Comparison of ENCODE assay signal across 12 cellular contexts in the genomic region with DNA sequence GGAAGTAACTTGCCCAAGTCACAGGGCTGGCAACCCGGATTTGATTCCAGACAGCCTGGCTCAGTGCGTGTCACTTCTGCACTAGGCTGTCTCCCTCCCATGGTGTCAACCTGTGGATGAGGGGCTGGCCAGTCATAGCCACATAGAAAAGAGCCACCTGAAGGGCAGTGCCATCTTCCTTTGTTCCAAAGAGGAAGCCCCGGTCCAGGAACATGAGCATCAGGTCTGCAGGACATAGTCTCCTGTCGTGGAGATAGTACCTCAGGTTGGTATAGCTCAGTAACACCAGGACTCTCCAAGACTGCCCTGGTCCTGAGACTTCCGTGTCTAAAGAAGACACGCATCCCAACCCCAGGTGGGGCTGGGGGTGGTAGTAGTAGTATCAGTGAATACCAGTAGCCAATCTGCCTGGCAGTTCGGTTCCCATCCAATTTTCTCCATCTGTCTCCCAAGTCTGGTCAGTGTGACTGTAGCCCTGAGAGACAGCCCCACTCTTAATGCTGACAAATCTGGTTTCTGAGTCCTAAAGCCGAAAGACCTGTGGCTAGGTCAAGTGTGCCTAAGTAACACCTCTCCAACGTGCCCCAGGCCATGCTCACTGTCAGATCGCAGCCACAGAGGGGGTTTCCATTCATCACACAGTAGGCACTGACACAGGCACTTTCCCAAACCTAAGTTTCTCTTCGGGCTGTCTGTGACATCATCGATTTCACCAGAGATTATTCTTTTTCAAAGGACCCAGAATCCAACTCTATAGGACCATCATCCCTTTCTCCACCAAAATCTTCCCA.
"Had no signal": no experiment of that assay in that cellular context is flagged by ENCODE, and none has a peak within 500 bp of the region (broad histone marks: within the 10 kb centered on the region; RNA-seq: fewer than 3 reads in every experiment).

No MANE protein-coding gene starts in this region.

- H3K4me1 Mint-ChIP-seq: naive thymus-derived CD4-positive, alpha-beta T cell had no signal

- ATAC-seq: left cardiac atrium; naive thymus-derived CD4-positive, alpha-beta T cell; psoas muscle had no signal

- H3K4me3 Mint-ChIP-seq: activated T-helper 1 cell treated with anti-CD3 and anti-CD28 coated beads, Interleukin-12 subunit alpha, Interleukin-12 subunit beta, Interleukin-2, Interleukin-4 antibody, amounts not matched to agents 30 ng/mL and 10 ng/mL and 1 ng/mL, durations not matched to agents 14 hours and 24 hours and 36 hours; naive thymus-derived CD4-positive, alpha-beta T cell; stimulated activated naive CD8-positive, alpha-beta T cell treated with anti-CD3 and anti-CD28 coated beads, Interleukin-15, Interleukin-2, amounts not matched to agents 100 ng/mL and 50 ng/mL, for 24 hours; T-helper 2 cell treated with Interferon-gamma antibody and Interleukin-4, amounts not matched to agents 5 μg/mL and 100 μg/mL, for 36 hours had no signal

- H3K36me3 Mint-ChIP-seq: naive thymus-derived CD4-positive, alpha-beta T cell had no signal

- H3K4me1 ChIP-seq: adrenal gland, psoas muscle had no signal

- DNase-seq: activated naive CD4-positive, alpha-beta T cell treated with anti-CD3 and anti-CD28 coated beads, Interleukin-2, amount 50 U/mL, for 16 hours; esophagus squamous epithelium; foreskin fibroblast; glutamatergic neuron; left cardiac atrium; naive thymus-derived CD4-positive, alpha-beta T cell; psoas muscle; stimulated activated CD4-positive, alpha-beta T cell treated with anti-CD3 and anti-CD28 coated beads, Interleukin-12 subunit alpha, Interleukin-12 subunit beta, amount 100 ng/mL, for 4 hours had no signal

- H3K36me3 ChIP-seq: adrenal gland, esophagus squamous epithelium had no signal

- H3K27me3 Mint-ChIP-seq: stimulated activated naive CD8-positive, alpha-beta T cell treated with anti-CD3 and anti-CD28 coated beads, Interleukin-15, Interleukin-2, amounts not matched to agents 100 ng/mL and 50 ng/mL, for 24 hours had no signal

- H3K27ac Mint-ChIP-seq: activated T-helper 1 cell treated with anti-CD3 and anti-CD28 coated beads, Interleukin-12 subunit alpha, Interleukin-12 subunit beta, Interleukin-2, Interleukin-4 antibody, amounts not matched to agents 30 ng/mL and 10 ng/mL and 1 ng/mL, durations not matched to agents 14 hours and 24 hours and 36 hours; naive thymus-derived CD4-positive, alpha-beta T cell; stimulated activated naive CD8-positive, alpha-beta T cell treated with anti-CD3 and anti-CD28 coated beads, Interleukin-15, Interleukin-2, amounts not matched to agents 100 ng/mL and 50 ng/mL, for 24 hours; T-helper 2 cell treated with Interferon-gamma antibody and Interleukin-4, amounts not matched to agents 5 μg/mL and 100 μg/mL, for 36 hours had no signal

- H3K4me3 ChIP-seq: adrenal gland, esophagus squamous epithelium, psoas muscle had no signal

- H3K27me3 ChIP-seq: adrenal gland had no signal

- H3K27ac ChIP-seq: adrenal gland, esophagus squamous epithelium, psoas muscle had no signal

- H3K9me3 Mint-ChIP-seq: activated T-helper 1 cell treated with anti-CD3 and anti-CD28 coated beads, Interleukin-12 subunit alpha, Interleukin-12 subunit beta, Interleukin-2, Interleukin-4 antibody, amounts not matched to agents 30 ng/mL and 10 ng/mL and 1 ng/mL, durations not matched to agents 14 hours and 24 hours and 36 hours; naive thymus-derived CD4-positive, alpha-beta T cell; stimulated activated naive CD8-positive, alpha-beta T cell treated with anti-CD3 and anti-CD28 coated beads, Interleukin-15, Interleukin-2, amounts not matched to agents 100 ng/mL and 50 ng/mL, for 24 hours; T-helper 2 cell treated with Interferon-gamma antibody and Interleukin-4, amounts not matched to agents 5 μg/mL and 100 μg/mL, for 36 hours had no signal

- H3K9me3 ChIP-seq: adrenal gland, esophagus squamous epithelium, psoas muscle had no signal
